ENCODE assay signal across 21 cellular contexts in genomic region chr1:221118938-221119320, GRCh38.
"Had no signal": no experiment of that assay in that cellular context is flagged by ENCODE, and none has a peak within 500 bp of the region (broad histone marks: within the 10 kb centered on the region; RNA-seq: fewer than 3 reads in every experiment).

No MANE protein-coding gene starts in this region.

- H3K4me1 Mint-ChIP-seq: activated CD4-positive, alpha-beta T cell treated with anti-CD3 and anti-CD28 coated beads, Interleukin-2, amount 10 ng/mL, durations not matched to agents 24 days and 14 days; activated naive CD8-positive, alpha-beta T cell treated with anti-CD3 and anti-CD28 coated beads, Interleukin-2, amount 10 ng/mL, durations not matched to agents 7 days and 5 days; activated T-helper 17 cell treated with anti-CD3 and anti-CD28 coated beads, Interleukin-2, amount 50 U/mL, for 72 hours; memory B cell; naive thymus-derived CD8-positive, alpha-beta T cell had no signal

- H3K9ac ChIP-seq: parathyroid adenoma had no signal

- H3K36me3 ChIP-seq: colonic mucosa, transverse colon, vagina had no signal

- ATAC-seq: activated CD8-positive, alpha-beta T cell treated with anti-CD3 and anti-CD28 coated beads for 36 hours; activated T-helper 17 cell treated with anti-CD3 and anti-CD28 coated beads, Interleukin-2, amount 50 U/mL, for 72 hours; naive thymus-derived CD8-positive, alpha-beta T cell; stimulated activated naive CD8-positive, alpha-beta T cell treated with anti-CD3 and anti-CD28 coated beads, Interleukin-15, Interleukin-2, amounts not matched to agents 100 U/mL and 50 U/mL, for 24 hours had no signal

- H3K27ac Mint-ChIP-seq: activated CD4-positive, alpha-beta T cell treated with anti-CD3 and anti-CD28 coated beads, Interleukin-2, amount 10 ng/mL, durations not matched to agents 24 days and 14 days; activated CD8-positive, alpha-beta T cell treated with anti-CD3 and anti-CD28 coated beads for 36 hours; activated naive CD8-positive, alpha-beta T cell treated with anti-CD3 and anti-CD28 coated beads, Interleukin-2, amount 10 ng/mL, durations not matched to agents 7 days and 5 days; activated T-helper 17 cell treated with anti-CD3 and anti-CD28 coated beads, Interleukin-2, amount 50 U/mL, for 72 hours; memory B cell; naive thymus-derived CD8-positive, alpha-beta T cell had no signal

- DNase-seq: activated CD4-positive, alpha-beta T cell treated with anti-CD3 and anti-CD28 coated beads, Interleukin-2, amount 10 ng/mL, durations not matched to agents 24 days and 14 days; activated CD8-positive, alpha-beta T cell treated with anti-CD3 and anti-CD28 coated beads for 36 hours; activated naive CD4-positive, alpha-beta T cell treated with Interleukin-2 at 50 U/mL for 16 hours; activated naive CD8-positive, alpha-beta T cell treated with anti-CD3 and anti-CD28 coated beads, Interleukin-2, amount 10 ng/mL, durations not matched to agents 7 days and 5 days; activated T-cell treated with anti-CD3 and anti-CD28 coated beads, Interleukin-2, amount 50 U/mL, for 1 hour; central memory CD4-positive, alpha-beta T cell; colonic mucosa; erythroblast; foreskin melanocyte; naive thymus-derived CD8-positive, alpha-beta T cell; stimulated activated CD4-positive, alpha-beta T cell treated with anti-CD3 and anti-CD28 coated beads, Interleukin-12 subunit alpha, Interleukin-12 subunit beta, amount 100 ng/mL, for 4 hours; stimulated activated CD4-positive, alpha-beta T cell treated with anti-CD3 and anti-CD28 coated beads, Interleukin-1b, Interleukin-23, amount 100 ng/mL, for 48 hours; stimulated activated naive CD8-positive, alpha-beta T cell treated with anti-CD3 and anti-CD28 coated beads, Interleukin-15, Interleukin-2, amounts not matched to agents 100 U/mL and 50 U/mL, for 24 hours; T-helper 1 cell; T-helper 9 cell; transverse colon had no signal

- H3K27me3 ChIP-seq: colonic mucosa, transverse colon, vagina had no signal

- H3K4me3 ChIP-seq: colonic mucosa, transverse colon, vagina had no signal

- H3K4me3 Mint-ChIP-seq: activated CD4-positive, alpha-beta T cell treated with anti-CD3 and anti-CD28 coated beads, Interleukin-2, amount 10 ng/mL, durations not matched to agents 24 days and 14 days; activated CD8-positive, alpha-beta T cell treated with anti-CD3 and anti-CD28 coated beads for 36 hours; activated naive CD8-positive, alpha-beta T cell treated with anti-CD3 and anti-CD28 coated beads, Interleukin-2, amount 10 ng/mL, durations not matched to agents 7 days and 5 days; activated T-helper 17 cell treated with anti-CD3 and anti-CD28 coated beads, Interleukin-2, amount 50 U/mL, for 72 hours; brain; memory B cell; naive thymus-derived CD8-positive, alpha-beta T cell had no signal

- H3K9me3 Mint-ChIP-seq: activated T-helper 17 cell treated with anti-CD3 and anti-CD28 coated beads, Interleukin-2, amount 50 U/mL, for 72 hours had no signal

- H3K4me1 ChIP-seq: colonic mucosa, parathyroid adenoma, transverse colon, vagina had no signal

- H3K36me3 Mint-ChIP-seq: activated naive CD8-positive, alpha-beta T cell treated with anti-CD3 and anti-CD28 coated beads, Interleukin-2, amount 10 ng/mL, durations not matched to agents 7 days and 5 days; brain had no signal

- H3K9me3 ChIP-seq: colonic mucosa, transverse colon, vagina had no signal

- H3K79me2 ChIP-seq: parathyroid adenoma had no signal

- H3K27ac ChIP-seq: colonic mucosa, parathyroid adenoma, transverse colon, vagina had no signal

- H2AFZ ChIP-seq: parathyroid adenoma had no signal

- H3K27me3 Mint-ChIP-seq: activated CD4-positive, alpha-beta T cell treated with anti-CD3 and anti-CD28 coated beads, Interleukin-2, amount 10 ng/mL, durations not matched to agents 24 days and 14 days; activated naive CD8-positive, alpha-beta T cell treated with anti-CD3 and anti-CD28 coated beads, Interleukin-2, amount 10 ng/mL, durations not matched to agents 7 days and 5 days; memory B cell had no signal
